ENCODE assay signal across 15 cellular contexts in genomic region chrY:19816053-19816823, GRCh38.
DNase-seq lines count a peak whose midpoint lies in the region; ATAC-seq and TF ChIP-seq lines count a peak whose summit lies in the region.
"Had no signal": no experiment of that assay in that cellular context is flagged by ENCODE, and none has a peak within 500 bp of the region (broad histone marks: within the 10 kb centered on the region; RNA-seq: fewer than 3 reads in every experiment).

No MANE protein-coding gene starts in this region.

- 33% methylated on average over 11 of the region's 18 CpGs; no CpG with 5 or more reads in 1 of the 2 donors for WGBS in tibial nerve, 2 donors

- TF ChIP-seq EP300 in tibial nerve (IDR thresholded peaks at IDR 0.05), result peak in 1 of 2 donors; percentile 20

- TF ChIP-seq CTCF in tibial nerve (IDR thresholded peaks at IDR 0.05) (no peak), uterus (IDR thresholded peaks at IDR 0.05) (no peak)

- CTCF ChIA-PET in activated naive CD4-positive, alpha-beta T cell treated with anti-CD3 and anti-CD28 coated beads for 36 hours (lab: Charles Lee), result interaction anchor here (1.5 kb wide), 1 partner anchor 30 kb away, joined by 4 read pairs; no protein-coding TSS in a partner anchor

- H3K9me3 Mint-ChIP-seq in activated naive CD4-positive, alpha-beta T cell treated with anti-CD3 and anti-CD28 coated beads for 36 hours, result no peaks in the 10 kb centered on the region

- no peak for TF ChIP-seq POLR2A in tibial nerve (IDR thresholded peaks at IDR 0.05)
- no peak for TF ChIP-seq POLR2A in uterus (IDR thresholded peaks at IDR 0.05)

- no peak for DNase-seq in activated naive CD4-positive, alpha-beta T cell treated with anti-CD3 and anti-CD28 coated beads for 36 hours
- no peak for DNase-seq in activated naive CD4-positive, alpha-beta T cell treated with anti-CD3 and anti-CD28 coated beads, Interleukin-2, amount 50 U/mL, for 16 hours
- DNase-seq in NCI-H2171 (lab: John Stamatoyannopoulos, UW), result peak; percentile 6
- DNase-seq in fibroblast of peridontal ligament (ENCODE audit: extremely low read depth), result peak; percentile 27
- DNase-seq in tibial nerve (ENCODE audit: low spot score in 2 of 2), result peak; percentile 41 to 48
- no peak for DNase-seq in HAP-1 (ENCODE audit: low spot score in 2 of 2)
- DNase-seq in uterus, result no peak
- DNase-seq: activated CD4-positive, CD25-positive, alpha-beta regulatory T cell; activated naive CD4-positive, alpha-beta T cell; AML-193; colonic mucosa; NCI-H2081; stimulated activated CD4-positive, alpha-beta T cell treated with anti-CD3 and anti-CD28 coated beads, Interleukin-4, amount 100 ng/mL, for 1 hour had no signal

- H3K27me3 ChIP-seq in tibial nerve (no peaks in the 10 kb centered on the region), HAP-1 (ENCODE audit: low read depth) (no peaks in the 10 kb centered on the region), uterus (no peaks in the 10 kb centered on the region)
- H3K27me3 ChIP-seq: colonic mucosa had no signal

- intact Hi-C loops in activated naive CD4-positive, alpha-beta T cell treated with anti-CD3 and anti-CD28 coated beads for 36 hours (cut with micrococcal nuclease), result loop anchor here (5.0 to 10.0 kb wide), 3 partner anchors 381 to 926 kb away; partner anchors contain the start of gene EIF1AY
- intact Hi-C loops in uterus (cut with DNase I; ENCODE audit: low total_unique reads), result no loop called here

- no peaks in the 10 kb centered on the region for H3K36me3 ChIP-seq in tibial nerve
- no peaks in the 10 kb centered on the region for H3K36me3 ChIP-seq in HAP-1 (replicated peaks)
- H3K36me3 ChIP-seq in uterus, result no peaks in the 10 kb centered on the region
- H3K36me3 ChIP-seq: colonic mucosa, prostate gland had no signal

- H3K27me3 Mint-ChIP-seq in activated naive CD4-positive, alpha-beta T cell treated with anti-CD3 and anti-CD28 coated beads for 36 hours (ENCODE audit: low read depth), result no peaks in the 10 kb centered on the region

- H3K4me3 ChIP-seq in tibial nerve (peak overlapping the region in 1 of 4 donors; percentile 23), HAP-1 (no peak overlapping the region), uterus (no peak overlapping the region)
- H3K4me3 ChIP-seq: colonic mucosa, prostate gland had no signal

- H3K27ac ChIP-seq in tibial nerve, result peak overlapping the region in 1 of 4 donors; percentile 50
- no peak overlapping the region for H3K27ac ChIP-seq in uterus
- H3K27ac ChIP-seq: colonic mucosa, prostate gland had no signal

- H3K27ac Mint-ChIP-seq in activated naive CD4-positive, alpha-beta T cell treated with anti-CD3 and anti-CD28 coated beads for 36 hours, result no peak overlapping the region

- no peaks in the 10 kb centered on the region for H3K4me1 ChIP-seq in tibial nerve
- no peaks in the 10 kb centered on the region for H3K4me1 ChIP-seq in HAP-1
- no peaks in the 10 kb centered on the region for H3K4me1 ChIP-seq in uterus
- H3K4me1 ChIP-seq: colonic mucosa, prostate gland had no signal

- in situ Hi-C loops in HAP-1 (cut with MboI; ENCODE audit: low sequenced_read_pairs), result no loop called here

- peak overlapping the region; percentile 15 for H3K4me3 Mint-ChIP-seq in activated naive CD4-positive, alpha-beta T cell treated with anti-CD3 and anti-CD28 coated beads for 36 hours

- peaks cover 4% of the 10 kb centered on the region for H3K4me1 Mint-ChIP-seq in activated naive CD4-positive, alpha-beta T cell treated with anti-CD3 and anti-CD28 coated beads for 36 hours (ENCODE audit: low read depth)

- H3K9me3 ChIP-seq in tibial nerve (no peaks in the 10 kb centered on the region), HAP-1 (no peaks in the 10 kb centered on the region), uterus (no peaks in the 10 kb centered on the region)
- H3K9me3 ChIP-seq: colonic mucosa, prostate gland had no signal

- no peak for ATAC-seq in HG02840 (IDR thresholded peaks at IDR 0.05; ENCODE audit: low FRiP score, unreplicated experiment)

- H3K36me3 Mint-ChIP-seq in activated naive CD4-positive, alpha-beta T cell treated with anti-CD3 and anti-CD28 coated beads for 36 hours (ENCODE audit: low read depth), result no peaks in the 10 kb centered on the region

Comparison
In these comparisons a context has a peak if more than half of its experiments do, and no peak if none do; other contexts are left out.
1. DNase-seq: peak in NCI-H2171 (single experiment), fibroblast of peridontal ligament (single experiment) and tibial nerve (2 of 2); none in activated naive CD4-positive, alpha-beta T cell treated with anti-CD3 and anti-CD28 coated beads for 36 hours (single experiment), activated naive CD4-positive, alpha-beta T cell treated with anti-CD3 and anti-CD28 coated beads, Interleukin-2, amount 50 U/mL, for 16 hours (single experiment), HAP-1 (0 of 2) and uterus (0 of 2).